In the genomic region with DNA sequence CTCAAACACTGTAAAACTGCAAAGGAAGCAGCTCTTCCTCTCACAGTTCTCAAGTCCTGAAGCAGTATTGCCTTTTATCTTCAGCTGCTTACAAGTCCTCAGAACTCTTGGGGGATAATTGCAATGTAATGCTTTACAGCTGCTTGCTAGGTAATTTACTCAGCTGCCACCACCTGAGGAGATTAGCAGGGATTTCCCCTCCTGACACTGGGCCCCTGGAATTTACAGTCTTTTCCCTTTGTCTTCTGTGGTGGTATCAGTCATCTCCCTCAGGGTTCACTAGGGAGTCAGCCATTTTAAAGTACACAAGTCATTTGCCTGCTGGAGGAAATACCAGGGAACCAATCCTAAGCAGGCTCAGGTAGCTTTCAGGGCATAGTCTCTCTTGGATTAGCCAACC, we compare ENCODE assay signal across 11 cellular contexts.
DNase-seq lines count a peak whose midpoint lies in the region; ATAC-seq, FAIRE-seq and TF ChIP-seq lines count a peak whose summit lies in the region.
"Had no signal": no experiment of that assay in that cellular context is flagged by ENCODE, and none has a peak within 500 bp of the region (broad histone marks: within the 10 kb centered on the region; RNA-seq: fewer than 3 reads in every experiment).

No MANE protein-coding gene starts in this region.

- no peak overlapping the region for H3K9ac ChIP-seq in NT2/D1 (ENCODE audit: insufficient read length, low read depth)

- intact Hi-C loops in Right ventricle myocardium inferior (cut with DNase I), result no loop called here

- H3K9me3 ChIP-seq in cardiac muscle cell (ENCODE audit: low read depth) (no peaks in the 10 kb centered on the region), NT2/D1 (ENCODE audit: insufficient read depth, low read length) (peaks cover 15% of the 10 kb centered on the region; the same call in 1 of the 2 replicates), hepatocyte (ENCODE audit: low read depth) (no peaks in the 10 kb centered on the region)

- no peaks in the 10 kb centered on the region for H4K20me1 ChIP-seq in hepatocyte (ENCODE audit: insufficient read depth, poor library complexity, severe bottlenecking)

- H3K27me3 ChIP-seq in cardiac muscle cell (no peaks in the 10 kb centered on the region), NT2/D1 (ENCODE audit: insufficient read depth, insufficient read length) (no peaks in the 10 kb centered on the region), hepatocyte (no peaks in the 10 kb centered on the region)

- H2AFZ ChIP-seq in hepatocyte, result no peak overlapping the region

- H3K4me3 ChIP-seq in cardiac muscle cell (no peak overlapping the region), NT2/D1 (ENCODE audit: insufficient read length, low read depth) (no peak overlapping the region), hepatocyte (no peak overlapping the region), coronary artery (no peak overlapping the region)

- H3K4me1 ChIP-seq in cardiac muscle cell (ENCODE audit: low read depth) (no peaks in the 10 kb centered on the region), NT2/D1 (ENCODE audit: insufficient read depth, insufficient read length) (no peaks in the 10 kb centered on the region), hepatocyte (ENCODE audit: insufficient read depth) (no peaks in the 10 kb centered on the region)

- ATAC-seq in Right ventricle myocardium inferior (no peak), HG02588 (IDR thresholded peaks at IDR 0.05; ENCODE audit: unreplicated experiment) (no peak)
- ATAC-seq: activated CD8-positive, alpha-beta T cell treated with anti-CD3 and anti-CD28 coated beads for 36 hours had no signal

- no peak for FAIRE-seq in H54 (lab: Jason Lieb, UNC)

- H3K79me2 ChIP-seq in hepatocyte, result no peaks in the 10 kb centered on the region

- H3K4me2 ChIP-seq in hepatocyte, result no peak overlapping the region

- TF ChIP-seq POLR2A in H54 (IDR thresholded peaks at IDR 0.05; ENCODE audit: low read depth, low read length), result no peak

- H3K27ac ChIP-seq in cardiac muscle cell, result peak overlapping the region; percentile 11
- H3K27ac ChIP-seq in hepatocyte, result peak overlapping the region; percentile 81
- H3K27ac ChIP-seq in coronary artery, result no peak overlapping the region

- no peaks in the 10 kb centered on the region for H3K9me2 ChIP-seq in hepatocyte (replicated peaks; ENCODE audit: insufficient read depth)

- H3K36me3 ChIP-seq in cardiac muscle cell, result no peaks in the 10 kb centered on the region
- no peaks in the 10 kb centered on the region for H3K36me3 ChIP-seq in NT2/D1 (ENCODE audit: insufficient read depth, insufficient read length, low read length)
- no peaks in the 10 kb centered on the region for H3K36me3 ChIP-seq in hepatocyte (replicated peaks; ENCODE audit: insufficient read depth, low read depth)

- no peak for DNase-seq in cardiac muscle cell (ENCODE audit: low read depth in 1 of 2, low spot score in 1 of 2)
- DNase-seq in Right ventricle myocardium inferior (ENCODE audit: missing footprints), result no peak
- peak; percentile 27 for DNase-seq in NT2/D1 (ENCODE audit: low read depth, low spot score)
- peak; percentile 77 for DNase-seq in hepatocyte (ENCODE audit: low spot score)
- DNase-seq in hepatic stellate cell (ENCODE audit: low spot score), result no peak
- DNase-seq in coronary artery (ENCODE audit: low spot score), result no peak
- DNase-seq in H54 (ENCODE audit: insufficient read length, low spot score), result no peak
- DNase-seq: activated CD8-positive, alpha-beta T cell treated with anti-CD3 and anti-CD28 coated beads for 36 hours; activated naive CD8-positive, alpha-beta T cell treated with anti-CD3 and anti-CD28 coated beads, Interleukin-2, amount 10 ng/mL, durations not matched to agents 7 days and 5 days; immature natural killer cell had no signal

- no peak for TF ChIP-seq CTCF in cardiac muscle cell (IDR thresholded peaks at IDR 0.05; ENCODE audit: low read depth, low read length)
- TF ChIP-seq CTCF in hepatocyte (IDR thresholded peaks at IDR 0.05; ENCODE audit: poor library complexity), result no peak
- TF ChIP-seq CTCF in coronary artery (IDR thresholded peaks at IDR 0.05), result no peak

Comparison
In these comparisons a context has a peak if more than half of its experiments do, and no peak if none do; other contexts are left out.
1. DNase-seq: peak in NT2/D1 (single experiment) and hepatocyte (single experiment); none in cardiac muscle cell (0 of 2), Right ventricle myocardium inferior (single experiment), hepatic stellate cell (single experiment), coronary artery (single experiment) and H54 (single experiment).
2. H3K27ac ChIP-seq: peak in cardiac muscle cell (single experiment) and hepatocyte (single experiment); none in coronary artery (0 of 2).